Comparison of ENCODE assay signal across 3 cellular contexts in the genomic region with DNA sequence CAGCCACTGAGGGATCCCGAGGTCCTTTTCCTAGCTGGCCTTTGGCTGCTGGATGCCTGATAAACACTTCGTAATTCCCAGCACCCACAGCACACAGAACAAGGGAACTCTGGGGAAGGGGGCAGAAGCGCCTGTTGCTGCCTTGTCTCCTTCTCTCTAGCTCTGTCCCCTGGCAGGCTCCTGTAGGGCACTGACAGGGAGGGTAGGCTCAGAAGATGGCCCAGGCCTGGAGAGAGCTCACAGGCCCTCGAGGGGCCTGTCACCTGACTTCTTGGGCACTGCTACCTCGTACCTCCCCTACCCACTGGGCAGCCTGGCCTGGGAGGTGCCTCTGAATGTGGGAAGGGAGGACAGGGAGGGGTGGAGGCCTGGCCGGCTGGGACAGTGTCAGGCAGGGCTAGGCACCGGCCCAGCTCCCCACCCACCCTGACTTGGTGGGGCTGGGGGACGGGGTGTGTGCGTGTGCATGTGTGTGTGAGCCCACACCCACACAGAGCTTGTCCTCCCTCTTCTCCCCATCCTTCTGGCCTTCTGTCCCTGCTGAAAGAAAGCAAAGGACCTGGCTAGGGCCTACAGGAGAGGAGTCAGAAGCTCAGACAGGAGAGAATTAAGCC.
TF ChIP-seq lines count a peak whose summit lies in the region.

No MANE protein-coding gene starts in this region.

TF ChIP-seq in GM23338, 12 proteins besides CTCF, POLR2A, EP300 and RAD21 (continues in another document):
- TF ChIP-seq, protein P1, sequence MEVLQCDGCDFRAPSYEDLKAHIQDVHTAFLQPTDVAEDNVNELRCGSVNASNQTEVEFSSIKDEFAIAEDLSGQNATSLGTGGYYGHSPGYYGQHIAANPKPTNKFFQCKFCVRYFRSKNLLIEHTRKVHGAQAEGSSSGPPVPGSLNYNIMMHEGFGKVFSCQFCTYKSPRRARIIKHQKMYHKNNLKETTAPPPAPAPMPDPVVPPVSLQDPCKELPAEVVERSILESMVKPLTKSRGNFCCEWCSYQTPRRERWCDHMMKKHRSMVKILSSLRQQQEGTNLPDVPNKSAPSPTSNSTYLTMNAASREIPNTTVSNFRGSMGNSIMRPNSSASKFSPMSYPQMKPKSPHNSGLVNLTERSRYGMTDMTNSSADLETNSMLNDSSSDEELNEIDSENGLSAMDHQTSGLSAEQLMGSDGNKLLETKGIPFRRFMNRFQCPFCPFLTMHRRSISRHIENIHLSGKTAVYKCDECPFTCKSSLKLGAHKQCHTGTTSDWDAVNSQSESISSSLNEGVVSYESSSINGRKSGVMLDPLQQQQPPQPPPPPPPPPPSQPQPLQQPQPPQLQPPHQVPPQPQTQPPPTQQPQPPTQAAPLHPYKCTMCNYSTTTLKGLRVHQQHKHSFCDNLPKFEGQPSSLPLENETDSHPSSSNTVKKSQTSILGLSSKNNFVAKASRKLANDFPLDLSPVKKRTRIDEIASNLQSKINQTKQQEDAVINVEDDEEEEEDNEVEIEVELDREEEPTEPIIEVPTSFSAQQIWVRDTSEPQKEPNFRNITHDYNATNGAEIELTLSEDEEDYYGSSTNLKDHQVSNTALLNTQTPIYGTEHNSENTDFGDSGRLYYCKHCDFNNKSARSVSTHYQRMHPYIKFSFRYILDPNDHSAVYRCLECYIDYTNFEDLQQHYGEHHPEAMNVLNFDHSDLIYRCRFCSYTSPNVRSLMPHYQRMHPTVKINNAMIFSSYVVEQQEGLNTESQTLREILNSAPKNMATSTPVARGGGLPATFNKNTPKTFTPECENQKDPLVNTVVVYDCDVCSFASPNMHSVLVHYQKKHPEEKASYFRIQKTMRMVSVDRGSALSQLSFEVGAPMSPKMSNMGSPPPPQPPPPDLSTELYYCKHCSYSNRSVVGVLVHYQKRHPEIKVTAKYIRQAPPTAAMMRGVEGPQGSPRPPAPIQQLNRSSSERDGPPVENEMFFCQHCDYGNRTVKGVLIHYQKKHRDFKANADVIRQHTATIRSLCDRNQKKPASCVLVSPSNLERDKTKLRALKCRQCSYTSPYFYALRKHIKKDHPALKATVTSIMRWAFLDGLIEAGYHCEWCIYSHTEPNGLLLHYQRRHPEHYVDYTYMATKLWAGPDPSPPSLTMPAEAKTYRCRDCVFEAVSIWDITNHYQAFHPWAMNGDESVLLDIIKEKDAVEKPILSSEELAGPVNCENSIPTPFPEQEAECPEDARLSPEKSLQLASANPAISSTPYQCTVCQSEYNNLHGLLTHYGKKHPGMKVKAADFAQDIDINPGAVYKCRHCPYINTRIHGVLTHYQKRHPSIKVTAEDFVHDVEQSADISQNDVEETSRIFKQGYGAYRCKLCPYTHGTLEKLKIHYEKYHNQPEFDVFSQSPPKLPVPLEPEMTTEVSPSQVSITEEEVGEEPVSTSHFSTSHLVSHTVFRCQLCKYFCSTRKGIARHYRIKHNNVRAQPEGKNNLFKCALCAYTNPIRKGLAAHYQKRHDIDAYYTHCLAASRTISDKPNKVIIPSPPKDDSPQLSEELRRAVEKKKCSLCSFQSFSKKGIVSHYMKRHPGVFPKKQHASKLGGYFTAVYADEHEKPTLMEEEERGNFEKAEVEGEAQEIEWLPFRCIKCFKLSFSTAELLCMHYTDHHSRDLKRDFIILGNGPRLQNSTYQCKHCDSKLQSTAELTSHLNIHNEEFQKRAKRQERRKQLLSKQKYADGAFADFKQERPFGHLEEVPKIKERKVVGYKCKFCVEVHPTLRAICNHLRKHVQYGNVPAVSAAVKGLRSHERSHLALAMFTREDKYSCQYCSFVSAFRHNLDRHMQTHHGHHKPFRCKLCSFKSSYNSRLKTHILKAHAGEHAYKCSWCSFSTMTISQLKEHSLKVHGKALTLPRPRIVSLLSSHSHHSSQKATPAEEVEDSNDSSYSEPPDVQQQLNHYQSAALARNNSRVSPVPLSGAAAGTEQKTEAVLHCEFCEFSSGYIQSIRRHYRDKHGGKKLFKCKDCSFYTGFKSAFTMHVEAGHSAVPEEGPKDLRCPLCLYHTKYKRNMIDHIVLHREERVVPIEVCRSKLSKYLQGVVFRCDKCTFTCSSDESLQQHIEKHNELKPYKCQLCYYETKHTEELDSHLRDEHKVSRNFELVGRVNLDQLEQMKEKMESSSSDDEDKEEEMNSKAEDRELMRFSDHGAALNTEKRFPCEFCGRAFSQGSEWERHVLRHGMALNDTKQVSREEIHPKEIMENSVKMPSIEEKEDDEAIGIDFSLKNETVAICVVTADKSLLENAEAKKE (CRISPR knock-in tag; IDR thresholded peaks at IDR 0.05) = no peak
- TF ChIP-seq NANOG (IDR thresholded peaks at IDR 0.05; ENCODE audit: borderline replicate concordance) (no peak), ZNF331 (CRISPR knock-in tag; IDR thresholded peaks at IDR 0.05; ENCODE audit: low read depth) (no peak), JUNB (IDR thresholded peaks at IDR 0.05; ENCODE audit: unreplicated experiment) (no peak), EZH2phosphoT487 (IDR thresholded peaks at IDR 0.05; ENCODE audit: unreplicated experiment) (no peak), POLR2AphosphoS5 (IDR thresholded peaks at IDR 0.05; ENCODE audit: low read depth) (no peak), STAT1 (IDR thresholded peaks at IDR 0.05; ENCODE audit: unreplicated experiment) (no peak)

TF ChIP-seq in K562, 482 proteins besides CTCF, POLR2A, EP300 and RAD21 (continues in another document):
- TF ChIP-seq ZNF197 (CRISPR knock-in tag; IDR thresholded peaks at IDR 0.05; ENCODE audit: low read depth) (no peak), TEAD2 (tag; IDR thresholded peaks at IDR 0.05) (no peak), C11orf30 (IDR thresholded peaks at IDR 0.05; ENCODE audit: low read depth) (no peak)
- TF ChIP-seq, protein P2, sequence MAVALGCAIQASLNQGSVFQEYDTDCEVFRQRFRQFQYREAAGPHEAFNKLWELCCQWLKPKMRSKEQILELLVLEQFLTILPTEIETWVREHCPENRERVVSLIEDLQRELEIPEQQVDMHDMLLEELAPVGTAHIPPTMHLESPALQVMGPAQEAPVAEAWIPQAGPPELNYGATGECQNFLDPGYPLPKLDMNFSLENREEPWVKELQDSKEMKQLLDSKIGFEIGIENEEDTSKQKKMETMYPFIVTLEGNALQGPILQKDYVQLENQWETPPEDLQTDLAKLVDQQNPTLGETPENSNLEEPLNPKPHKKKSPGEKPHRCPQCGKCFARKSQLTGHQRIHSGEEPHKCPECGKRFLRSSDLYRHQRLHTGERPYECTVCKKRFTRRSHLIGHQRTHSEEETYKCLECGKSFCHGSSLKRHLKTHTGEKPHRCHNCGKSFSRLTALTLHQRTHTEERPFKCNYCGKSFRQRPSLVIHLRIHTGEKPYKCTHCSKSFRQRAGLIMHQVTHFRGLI (CRISPR knock-in tag; IDR thresholded peaks at IDR 0.05) = no peak
- TF ChIP-seq, protein P3, sequence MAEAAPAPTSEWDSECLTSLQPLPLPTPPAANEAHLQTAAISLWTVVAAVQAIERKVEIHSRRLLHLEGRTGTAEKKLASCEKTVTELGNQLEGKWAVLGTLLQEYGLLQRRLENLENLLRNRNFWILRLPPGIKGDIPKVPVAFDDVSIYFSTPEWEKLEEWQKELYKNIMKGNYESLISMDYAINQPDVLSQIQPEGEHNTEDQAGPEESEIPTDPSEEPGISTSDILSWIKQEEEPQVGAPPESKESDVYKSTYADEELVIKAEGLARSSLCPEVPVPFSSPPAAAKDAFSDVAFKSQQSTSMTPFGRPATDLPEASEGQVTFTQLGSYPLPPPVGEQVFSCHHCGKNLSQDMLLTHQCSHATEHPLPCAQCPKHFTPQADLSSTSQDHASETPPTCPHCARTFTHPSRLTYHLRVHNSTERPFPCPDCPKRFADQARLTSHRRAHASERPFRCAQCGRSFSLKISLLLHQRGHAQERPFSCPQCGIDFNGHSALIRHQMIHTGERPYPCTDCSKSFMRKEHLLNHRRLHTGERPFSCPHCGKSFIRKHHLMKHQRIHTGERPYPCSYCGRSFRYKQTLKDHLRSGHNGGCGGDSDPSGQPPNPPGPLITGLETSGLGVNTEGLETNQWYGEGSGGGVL (CRISPR knock-in tag; IDR thresholded peaks at IDR 0.05) = no peak

TF ChIP-seq in HepG2, 621 proteins besides CTCF, POLR2A, EP300 and RAD21:
- TF ChIP-seq ZNF274 (CRISPR knock-in tag; IDR thresholded peaks at IDR 0.05) = no peak
- no peak for TF ChIP-seq ZNF674 (CRISPR knock-in tag; IDR thresholded peaks at IDR 0.05; ENCODE audit: low read depth)
- TF ChIP-seq ELF1 (CRISPR knock-in tag; IDR thresholded peaks at IDR 0.05) = no peak
- TF ChIP-seq SRF (IDR thresholded peaks at IDR 0.05; ENCODE audit: low read depth, low read length) = no peak
- TF ChIP-seq SMAD3 (CRISPR knock-in tag; IDR thresholded peaks at IDR 0.05) = no peak
- TF ChIP-seq, protein P4, sequence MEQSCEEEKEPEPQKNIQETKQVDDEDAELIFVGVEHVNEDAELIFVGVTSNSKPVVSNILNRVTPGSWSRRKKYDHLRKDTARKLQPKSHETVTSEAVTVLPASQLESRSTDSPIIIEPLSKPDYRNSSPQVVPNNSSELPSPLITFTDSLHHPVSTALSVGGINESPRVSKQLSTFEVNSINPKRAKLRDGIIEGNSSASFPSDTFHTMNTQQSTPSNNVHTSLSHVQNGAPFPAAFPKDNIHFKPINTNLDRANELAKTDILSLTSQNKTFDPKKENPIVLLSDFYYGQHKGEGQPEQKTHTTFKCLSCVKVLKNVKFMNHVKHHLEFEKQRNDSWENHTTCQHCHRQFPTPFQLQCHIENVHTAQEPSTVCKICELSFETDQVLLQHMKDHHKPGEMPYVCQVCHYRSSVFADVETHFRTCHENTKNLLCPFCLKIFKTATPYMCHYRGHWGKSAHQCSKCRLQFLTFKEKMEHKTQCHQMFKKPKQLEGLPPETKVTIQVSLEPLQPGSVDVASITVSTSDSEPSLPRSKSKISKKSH (CRISPR knock-in tag; IDR thresholded peaks at IDR 0.05; ENCODE audit: borderline replicate concordance) = no peak
- no peak for TF ChIP-seq BHLHE40 (IDR thresholded peaks at IDR 0.05; ENCODE audit: low read length)
- no peak for TF ChIP-seq SOX6 (IDR thresholded peaks at IDR 0.05)
- no peak for TF ChIP-seq SOX6 (CRISPR knock-in tag; IDR thresholded peaks at IDR 0.05)
- TF ChIP-seq ATF7 (IDR thresholded peaks at IDR 0.05) = no peak
- TF ChIP-seq ATF7 (CRISPR knock-in tag; IDR thresholded peaks at IDR 0.05) = no peak
- no peak for TF ChIP-seq ZNF24 (IDR thresholded peaks at IDR 0.05)
- no peak for TF ChIP-seq SRSF9 (IDR thresholded peaks at IDR 0.05; ENCODE audit: borderline replicate concordance, insufficient read depth, low read depth, low read length, poor library complexity, severe bottlenecking)
- TF ChIP-seq GLI4 (CRISPR knock-in tag; IDR thresholded peaks at IDR 0.05; ENCODE audit: borderline replicate concordance) = no peak
- TF ChIP-seq KLF11 (CRISPR knock-in tag; IDR thresholded peaks at IDR 0.05) = no peak
- TF ChIP-seq, protein P5, sequence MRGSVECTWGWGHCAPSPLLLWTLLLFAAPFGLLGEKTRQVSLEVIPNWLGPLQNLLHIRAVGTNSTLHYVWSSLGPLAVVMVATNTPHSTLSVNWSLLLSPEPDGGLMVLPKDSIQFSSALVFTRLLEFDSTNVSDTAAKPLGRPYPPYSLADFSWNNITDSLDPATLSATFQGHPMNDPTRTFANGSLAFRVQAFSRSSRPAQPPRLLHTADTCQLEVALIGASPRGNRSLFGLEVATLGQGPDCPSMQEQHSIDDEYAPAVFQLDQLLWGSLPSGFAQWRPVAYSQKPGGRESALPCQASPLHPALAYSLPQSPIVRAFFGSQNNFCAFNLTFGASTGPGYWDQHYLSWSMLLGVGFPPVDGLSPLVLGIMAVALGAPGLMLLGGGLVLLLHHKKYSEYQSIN (CRISPR knock-in tag; IDR thresholded peaks at IDR 0.05; ENCODE audit: borderline replicate concordance) = no peak
- TF ChIP-seq ZNF891 (CRISPR knock-in tag; IDR thresholded peaks at IDR 0.05) = no peak
- no peak for TF ChIP-seq TCF12 (IDR thresholded peaks at IDR 0.05)
- TF ChIP-seq TCF12 (CRISPR knock-in tag; IDR thresholded peaks at IDR 0.05) = no peak
- TF ChIP-seq, protein P6, sequence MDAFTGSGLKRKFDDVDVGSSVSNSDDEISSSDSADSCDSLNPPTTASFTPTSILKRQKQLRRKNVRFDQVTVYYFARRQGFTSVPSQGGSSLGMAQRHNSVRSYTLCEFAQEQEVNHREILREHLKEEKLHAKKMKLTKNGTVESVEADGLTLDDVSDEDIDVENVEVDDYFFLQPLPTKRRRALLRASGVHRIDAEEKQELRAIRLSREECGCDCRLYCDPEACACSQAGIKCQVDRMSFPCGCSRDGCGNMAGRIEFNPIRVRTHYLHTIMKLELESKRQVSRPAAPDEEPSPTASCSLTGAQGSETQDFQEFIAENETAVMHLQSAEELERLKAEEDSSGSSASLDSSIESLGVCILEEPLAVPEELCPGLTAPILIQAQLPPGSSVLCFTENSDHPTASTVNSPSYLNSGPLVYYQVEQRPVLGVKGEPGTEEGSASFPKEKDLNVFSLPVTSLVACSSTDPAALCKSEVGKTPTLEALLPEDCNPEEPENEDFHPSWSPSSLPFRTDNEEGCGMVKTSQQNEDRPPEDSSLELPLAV (CRISPR knock-in tag; conservative IDR thresholded peaks at IDR 0.05; ENCODE audit: low read depth) = no peak
- TF ChIP-seq PAX8 (CRISPR knock-in tag; IDR thresholded peaks at IDR 0.05; ENCODE audit: borderline replicate concordance) = no peak
- no peak for TF ChIP-seq ZNF224 (CRISPR knock-in tag; IDR thresholded peaks at IDR 0.05)
- TF ChIP-seq, protein P7, sequence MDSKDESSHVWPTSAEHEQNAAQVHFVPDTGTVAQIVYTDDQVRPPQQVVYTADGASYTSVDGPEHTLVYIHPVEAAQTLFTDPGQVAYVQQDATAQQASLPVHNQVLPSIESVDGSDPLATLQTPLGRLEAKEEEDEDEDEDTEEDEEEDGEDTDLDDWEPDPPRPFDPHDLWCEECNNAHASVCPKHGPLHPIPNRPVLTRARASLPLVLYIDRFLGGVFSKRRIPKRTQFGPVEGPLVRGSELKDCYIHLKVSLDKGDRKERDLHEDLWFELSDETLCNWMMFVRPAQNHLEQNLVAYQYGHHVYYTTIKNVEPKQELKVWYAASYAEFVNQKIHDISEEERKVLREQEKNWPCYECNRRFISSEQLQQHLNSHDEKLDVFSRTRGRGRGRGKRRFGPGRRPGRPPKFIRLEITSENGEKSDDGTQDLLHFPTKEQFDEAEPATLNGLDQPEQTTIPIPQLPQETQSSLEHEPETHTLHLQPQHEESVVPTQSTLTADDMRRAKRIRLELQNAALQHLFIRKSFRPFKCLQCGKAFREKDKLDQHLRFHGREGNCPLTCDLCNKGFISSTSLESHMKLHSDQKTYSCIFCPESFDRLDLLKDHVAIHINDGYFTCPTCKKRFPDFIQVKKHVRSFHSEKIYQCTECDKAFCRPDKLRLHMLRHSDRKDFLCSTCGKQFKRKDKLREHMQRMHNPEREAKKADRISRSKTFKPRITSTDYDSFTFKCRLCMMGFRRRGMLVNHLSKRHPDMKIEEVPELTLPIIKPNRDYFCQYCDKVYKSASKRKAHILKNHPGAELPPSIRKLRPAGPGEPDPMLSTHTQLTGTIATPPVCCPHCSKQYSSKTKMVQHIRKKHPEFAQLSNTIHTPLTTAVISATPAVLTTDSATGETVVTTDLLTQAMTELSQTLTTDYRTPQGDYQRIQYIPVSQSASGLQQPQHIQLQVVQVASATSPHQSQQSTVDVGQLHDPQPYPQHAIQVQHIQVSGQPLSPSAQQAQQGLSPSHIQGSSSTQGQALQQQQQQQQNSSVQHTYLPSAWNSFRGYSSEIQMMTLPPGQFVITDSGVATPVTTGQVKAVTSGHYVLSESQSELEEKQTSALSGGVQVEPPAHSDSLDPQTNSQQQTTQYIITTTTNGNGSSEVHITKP (CRISPR knock-in tag; IDR thresholded peaks at IDR 0.05; ENCODE audit: low read depth) = no peak
